ENCODE assay signal across 22 cellular contexts in genomic region chr3:141153679-141153966, GRCh38.
"Had no signal": no experiment of that assay in that cellular context is flagged by ENCODE, and none has a peak within 500 bp of the region (broad histone marks: within the 10 kb centered on the region; RNA-seq: fewer than 3 reads in every experiment).

No MANE protein-coding gene starts in this region.

- DNase-seq: cortex of kidney; effector memory CD8-positive, alpha-beta T cell; erythroblast; esophagus squamous epithelium; foreskin melanocyte; glutamatergic neuron; hippocampal formation; left colon; lower lobe of right lung; naive thymus-derived CD8-positive, alpha-beta T cell; sigmoid colon; stimulated activated CD4-positive, alpha-beta T cell treated with anti-CD3 and anti-CD28 coated beads, Interleukin-2, amount 100 ng/mL, for 24 hours; stimulated activated CD4-positive, alpha-beta T cell treated with anti-CD3 and anti-CD28 coated beads, Interleukin-4, amount 100 ng/mL, for 24 hours; stimulated activated naive CD4-positive, alpha-beta T cell treated with Interleukin-2 at 50 U/mL for 16 hours; stomach had no signal

- H3K36me3 Mint-ChIP-seq: stimulated activated effector memory CD8-positive, alpha-beta T cell treated with anti-CD3 and anti-CD28 coated beads, Interleukin-12 subunit alpha, Interleukin-12 subunit beta, amount 100 ng/mL, for 72 hours had no signal

- H3K9me3 Mint-ChIP-seq: stimulated activated effector memory CD8-positive, alpha-beta T cell treated with anti-CD3 and anti-CD28 coated beads, Interleukin-12 subunit alpha, Interleukin-12 subunit beta, amount 100 ng/mL, for 72 hours had no signal

- H3K27ac Mint-ChIP-seq: effector memory CD8-positive, alpha-beta T cell; naive thymus-derived CD8-positive, alpha-beta T cell; stimulated activated effector memory CD8-positive, alpha-beta T cell treated with anti-CD3 and anti-CD28 coated beads, Interleukin-12 subunit alpha, Interleukin-12 subunit beta, amount 100 ng/mL, for 72 hours had no signal

- H3K4me3 Mint-ChIP-seq: effector memory CD8-positive, alpha-beta T cell; naive thymus-derived CD8-positive, alpha-beta T cell; stimulated activated effector memory CD8-positive, alpha-beta T cell treated with anti-CD3 and anti-CD28 coated beads, Interleukin-12 subunit alpha, Interleukin-12 subunit beta, amount 100 ng/mL, for 72 hours had no signal

- H3K4me1 Mint-ChIP-seq: naive thymus-derived CD8-positive, alpha-beta T cell; stimulated activated effector memory CD8-positive, alpha-beta T cell treated with anti-CD3 and anti-CD28 coated beads, Interleukin-12 subunit alpha, Interleukin-12 subunit beta, amount 100 ng/mL, for 72 hours had no signal

- H3K9me3 ChIP-seq: esophagus squamous epithelium, heart right ventricle, left ventricle myocardium inferior, lower lobe of right lung, neutrophil, pancreas, sigmoid colon, thyroid gland, vagina had no signal

- H3K4me1 ChIP-seq: esophagus squamous epithelium, lower lobe of right lung, pancreas, stomach, thyroid gland, vagina had no signal

- ATAC-seq: effector memory CD8-positive, alpha-beta T cell; left colon; lower lobe of right lung; naive thymus-derived CD8-positive, alpha-beta T cell; stimulated activated effector memory CD8-positive, alpha-beta T cell treated with anti-CD3 and anti-CD28 coated beads, Interleukin-12 subunit alpha, Interleukin-12 subunit beta, amount 100 ng/mL, for 72 hours had no signal

- H3K27ac ChIP-seq: esophagus squamous epithelium, heart right ventricle, left ventricle myocardium inferior, lower lobe of right lung, neutrophil, pancreas, sigmoid colon, stomach, thyroid gland, vagina had no signal

- H3K27me3 ChIP-seq: heart right ventricle, neutrophil, pancreas, sigmoid colon, thyroid gland, vagina had no signal

- H3K4me3 ChIP-seq: esophagus squamous epithelium, heart right ventricle, left ventricle myocardium inferior, lower lobe of right lung, pancreas, sigmoid colon, stomach, thyroid gland, vagina had no signal
